ENCODE assay signal across 8 cellular contexts in genomic region chr9:133701321-133701980, GRCh38.
DNase-seq lines count a peak whose midpoint lies in the region; ATAC-seq and TF ChIP-seq lines count a peak whose summit lies in the region.

No MANE protein-coding gene starts in this region.

- H3K4me1 Mint-ChIP-seq in activated naive CD8-positive, alpha-beta T cell (ENCODE audit: low read depth) = peaks cover 48% of the 10 kb centered on the region
- H3K4me1 Mint-ChIP-seq in nephron = peaks cover 23% of the 10 kb centered on the region

- H3K27ac Mint-ChIP-seq in activated naive CD8-positive, alpha-beta T cell = peak overlapping the region; percentile 94
- H3K27ac Mint-ChIP-seq in nephron = peak overlapping the region in 2 of 3 experiments; percentile 26 to 54

- peaks cover 2% of the 10 kb centered on the region for H3K36me3 Mint-ChIP-seq in activated naive CD8-positive, alpha-beta T cell
- peaks cover 9% of the 10 kb centered on the region for H3K36me3 Mint-ChIP-seq in nephron (ENCODE audit: low read depth)

- peak overlapping the region; percentile 77 for H3K4me3 Mint-ChIP-seq in activated naive CD8-positive, alpha-beta T cell
- peak overlapping the region in 1 of 3 experiments; percentile 23 for H3K4me3 Mint-ChIP-seq in nephron

- ATAC-seq in GM21390 (IDR thresholded peaks at IDR 0.05; ENCODE audit: unreplicated experiment) (no peak), GM21423 (IDR thresholded peaks at IDR 0.05; ENCODE audit: unreplicated experiment) (no peak)

- peak; percentile 36 for DNase-seq in AG08395 (ENCODE audit: low spot score)
- peak; percentile 42 for DNase-seq in T-helper 9 cell
- no peak for DNase-seq in NCI-H345 treated with DMSO at 0.1 percent for 48 hours (lab: John Stamatoyannopoulos, UW; ENCODE audit: unreplicated experiment)
- DNase-seq in COR-L47 (lab: John Stamatoyannopoulos, UW) = no peak

- no peaks in the 10 kb centered on the region for H3K27me3 Mint-ChIP-seq in activated naive CD8-positive, alpha-beta T cell
- H3K27me3 Mint-ChIP-seq in nephron (ENCODE audit: low read depth) = peaks cover 5% of the 10 kb centered on the region

- no peaks in the 10 kb centered on the region for H3K9me3 Mint-ChIP-seq in activated naive CD8-positive, alpha-beta T cell (ENCODE audit: low read depth)
- no peaks in the 10 kb centered on the region for H3K9me3 Mint-ChIP-seq in nephron

- no peak for TF ChIP-seq CTCF in nephron (IDR thresholded peaks at IDR 0.05; ENCODE audit: unreplicated experiment in 3 of 3)

Comparison
In these comparisons a context has a peak if more than half of its experiments do, and no peak if none do; other contexts are left out.
1. DNase-seq: peak in AG08395 (single experiment) and T-helper 9 cell (single experiment); none in NCI-H345 treated with DMSO at 0.1 percent for 48 hours (single experiment) and COR-L47 (single experiment).